ENCODE assay signal across 18 cellular contexts in the genomic region with DNA sequence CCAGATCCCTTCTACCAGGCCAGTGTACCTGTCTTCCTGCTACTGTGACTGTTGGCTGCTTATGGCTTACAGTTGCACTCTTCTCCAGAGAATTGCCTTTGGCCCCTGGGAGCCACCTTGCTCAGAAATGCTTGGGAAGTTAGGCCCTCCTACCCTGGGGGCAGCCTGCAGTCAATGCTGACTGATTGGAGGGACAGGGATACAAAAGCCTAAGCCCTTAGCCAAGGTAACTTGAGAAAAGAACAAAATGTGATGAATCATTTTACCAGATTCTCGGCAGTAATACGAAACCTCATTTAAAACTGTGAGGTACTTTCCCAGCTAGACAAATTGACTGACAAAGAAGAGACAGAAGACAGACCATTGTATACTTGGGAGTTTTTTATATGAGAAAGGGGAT. TPM values are rescaled to one million over a fixed set of nuclear protein-coding genes. Genes with fewer than 3 reads are reported as not detected.
DNase-seq lines count a peak whose midpoint lies in the region; ATAC-seq lines count a peak whose summit lies in the region.
"Had no signal": no experiment of that assay in that cellular context is flagged by ENCODE, and none has a peak within 500 bp of the region (broad histone marks: within the 10 kb centered on the region; RNA-seq: fewer than 3 reads in every experiment).

No MANE protein-coding gene starts in this region.

- ATAC-seq in GM18909 (IDR thresholded peaks at IDR 0.05; ENCODE audit: poor library complexity, unreplicated experiment): no peak

- H3K4me1 ChIP-seq in NT2/D1 (ENCODE audit: insufficient read depth, insufficient read length) (no peaks in the 10 kb centered on the region), iPS DF 6.9 (ENCODE audit: control insufficient read depth, insufficient read depth, low read length) (no peaks in the 10 kb centered on the region)
- H3K4me1 ChIP-seq: sigmoid colon had no signal

- H3K27me3 ChIP-seq in NT2/D1 (ENCODE audit: insufficient read depth, insufficient read length) (no peaks in the 10 kb centered on the region), iPS DF 6.9 (ENCODE audit: control insufficient read depth, insufficient read depth, low read length) (no peaks in the 10 kb centered on the region)
- H3K27me3 ChIP-seq: sigmoid colon had no signal

- H3K27ac ChIP-seq in iPS DF 6.9 (ENCODE audit: low read length): no peak overlapping the region
- H3K27ac ChIP-seq: sigmoid colon, thoracic aorta had no signal

- WGBS in iPS DF 6.9 (ENCODE audit: insufficient coverage, insufficient read length): no CpG with 5 or more reads among the region's 2 CpGs

- no peak overlapping the region for H3K9ac ChIP-seq in NT2/D1 (ENCODE audit: insufficient read length, low read depth)

- H3K9me3 ChIP-seq in NT2/D1 (ENCODE audit: insufficient read depth, low read length): peaks cover 7% of the 10 kb centered on the region; the same call in 1 of the 2 replicates
- no peaks in the 10 kb centered on the region for H3K9me3 ChIP-seq in iPS DF 6.9 (ENCODE audit: control insufficient read depth, insufficient read depth, low read length)
- H3K9me3 ChIP-seq: sigmoid colon, thoracic aorta had no signal

- DNase-seq in Caki2 (ENCODE audit: low read depth) (peak; percentile 42), HT1080 (ENCODE audit: low read depth) (peak; percentile 33), NT2/D1 (ENCODE audit: low read depth, low spot score) (peak; percentile 2), iPS DF 6.9 (ENCODE audit: low read depth, low spot score) (peak; percentile 41), anterior cingulate cortex (lab: John Stamatoyannopoulos, UW) (no peak), ureter (ENCODE audit: low spot score) (no peak)
- DNase-seq in stimulated activated CD4-positive, alpha-beta T cell treated with anti-CD3 and anti-CD28 coated beads, Interleukin-12 subunit alpha, Interleukin-12 subunit beta, amount 100 ng/mL, for 4 hours: no peak
- DNase-seq: activated CD4-positive, CD25-positive, alpha-beta regulatory T cell; activated naive CD4-positive, alpha-beta T cell treated with Interleukin-2 at 50 U/mL for 16 hours; foreskin fibroblast; midbrain; NCI-H526; nucleus accumbens; sigmoid colon; stimulated activated CD4-positive, alpha-beta T cell treated with anti-CD3 and anti-CD28 coated beads, Interleukin-4, amount 100 ng/mL, for 1 hour had no signal

- H3K4me3 ChIP-seq in NT2/D1 (ENCODE audit: insufficient read length, low read depth) (no peak overlapping the region), iPS DF 6.9 (ENCODE audit: low read length) (no peak overlapping the region)
- H3K4me3 ChIP-seq: sigmoid colon, thoracic aorta had no signal

- in situ Hi-C loops in Caki2 (cut with HindIII; ENCODE audit: low pct_unique_long_range_greater_than_20kb, low sequenced_read_pairs): no loop called here

- H3K36me3 ChIP-seq in NT2/D1 (ENCODE audit: insufficient read depth, insufficient read length, low read length): no peaks in the 10 kb centered on the region
- no peaks in the 10 kb centered on the region for H3K36me3 ChIP-seq in iPS DF 6.9 (ENCODE audit: control insufficient read depth, insufficient read depth, low read length)
- H3K36me3 ChIP-seq: sigmoid colon, thoracic aorta had no signal

RNA-seq across cellular contexts. Expression of a gene that starts 47.3 kb away (rescaled TPM):
- not detected in 2 replicates for total RNA-seq in Caki2 (2014; rRNA removed; shearing (Covaris generic); ENCODE audit: low replicate concordance)
- not detected in 2 replicates for total RNA-seq in HT1080 (2014; rRNA removed; shearing (Covaris generic))
- polyA plus RNA-seq in HT1080 (2015; cell fraction: cytosol; rRNA removed): not detected in 2 replicates
- polyA plus RNA-seq in HT1080 (2015; cell fraction: nucleus; rRNA removed): not detected in 2 replicates
- total RNA-seq in ureter: not detected
- total RNA-seq: RPMI7951, sigmoid colon, thoracic aorta had no signal
- polyA plus RNA-seq: sigmoid colon had no signal

Comparison
In these comparisons a context has a peak if more than half of its experiments do, and no peak if none do; other contexts are left out.
1. DNase-seq: peak in Caki2 (single experiment), HT1080 (single experiment), NT2/D1 (single experiment) and iPS DF 6.9 (single experiment); none in anterior cingulate cortex (0 of 58), ureter (single experiment) and stimulated activated CD4-positive, alpha-beta T cell treated with anti-CD3 and anti-CD28 coated beads, Interleukin-12 subunit alpha, Interleukin-12 subunit beta, amount 100 ng/mL, for 4 hours (single experiment).